In genomic region chr7:47371733-47372368, GRCh38 we compare ENCODE assay signal across 9 cellular contexts.
DNase-seq lines count a peak whose midpoint lies in the region; ATAC-seq, FAIRE-seq and TF ChIP-seq lines count a peak whose summit lies in the region.
"Had no signal": no experiment of that assay in that cellular context is flagged by ENCODE, and none has a peak within 500 bp of the region (broad histone marks: within the 10 kb centered on the region; RNA-seq: fewer than 3 reads in every experiment).

No MANE protein-coding gene starts in this region.

- no peak overlapping the region for H3K4me3 ChIP-seq in WERI-Rb-1 (ENCODE audit: low read depth, low read length)

- no peak for TF ChIP-seq CTCF in WERI-Rb-1 (IDR thresholded peaks at IDR 0.05; ENCODE audit: low read depth, low read length)

- ATAC-seq in sciatic nerve (peak; percentile 60), GM21528 (IDR thresholded peaks at IDR 0.05; ENCODE audit: low FRiP score, unreplicated experiment) (no peak), GM19452 (IDR thresholded peaks at IDR 0.05; ENCODE audit: unreplicated experiment) (no peak)

- H3K9me3 ChIP-seq in WERI-Rb-1 (ENCODE audit: severe bottlenecking) = no peaks in the 10 kb centered on the region

- H3K27me3 ChIP-seq in WERI-Rb-1 (ENCODE audit: insufficient read depth, low read depth, severe bottlenecking) = no peaks in the 10 kb centered on the region

- peak in 75 of 76 experiments; percentile 22 to 95 (median 89) for DNase-seq in HUDEP-2 (lab: John Stamatoyannopoulos, UW; ENCODE audit: unreplicated experiment in 76 of 76)
- peak; percentile 59 for DNase-seq in RPMI7951 (ENCODE audit: low read depth)
- peak; percentile 4 for DNase-seq in glomerular endothelial cell (ENCODE audit: extremely low read depth, low read depth, low spot score)
- DNase-seq in sciatic nerve (ENCODE audit: low spot score) = peak; percentile 88
- no peak for DNase-seq in HTR-8/SVneo (ENCODE audit: insufficient read length, low spot score)
- DNase-seq in WERI-Rb-1 = no peak
- DNase-seq: SW 1271 had no signal

- FAIRE-seq in HTR-8/SVneo (lab: Jason Lieb, UNC) = no peak

- H3K36me3 ChIP-seq in WERI-Rb-1 = no peaks in the 10 kb centered on the region

- intact Hi-C loops in sciatic nerve (cut with DNase I) = no loop called here

- H3K27ac ChIP-seq in WERI-Rb-1 = no peak overlapping the region

Comparison
In these comparisons a context has a peak if more than half of its experiments do, and no peak if none do; other contexts are left out.
1. DNase-seq: peak in HUDEP-2 (75 of 76), RPMI7951 (single experiment), glomerular endothelial cell (single experiment) and sciatic nerve (single experiment); none in HTR-8/SVneo (single experiment) and WERI-Rb-1 (single experiment).